2 cellular contexts compared by ENCODE assay signal in the genomic region with DNA sequence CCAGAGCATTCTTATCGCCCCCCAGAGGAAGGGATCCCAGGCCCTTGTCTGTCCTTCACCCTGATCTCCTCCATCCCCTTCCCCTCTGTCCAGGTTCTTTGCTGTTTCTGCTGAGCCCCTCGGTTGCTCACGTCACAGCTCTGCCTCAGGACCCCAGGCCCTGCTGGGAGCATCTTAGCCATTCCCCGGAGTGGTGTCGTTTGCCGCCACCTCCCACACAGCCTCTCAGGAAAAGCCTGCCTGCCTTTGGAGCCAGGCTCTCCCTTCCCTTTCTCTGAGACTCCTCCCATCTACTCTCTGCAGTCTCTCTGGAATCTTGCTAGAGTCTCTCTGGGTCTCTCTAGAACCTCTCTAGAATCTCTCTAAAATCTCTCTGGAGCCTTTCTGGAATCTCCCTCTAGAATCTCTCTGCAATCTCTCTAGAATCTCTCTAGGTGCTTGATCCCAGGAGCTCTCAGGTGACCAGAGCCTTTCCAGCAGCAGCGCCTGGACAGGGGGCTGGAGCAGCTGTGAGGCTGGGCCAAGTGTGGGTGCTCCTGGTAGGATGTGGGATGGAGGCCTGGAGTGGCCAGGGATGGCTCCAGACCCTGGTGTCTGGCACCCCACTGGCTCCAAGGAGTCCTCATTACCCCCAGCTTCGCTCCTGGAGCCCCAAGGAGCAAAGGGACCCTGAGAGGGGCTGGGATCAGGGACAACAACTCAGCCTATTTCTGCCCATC.
TF ChIP-seq lines count a peak whose summit lies in the region.

No MANE protein-coding gene starts in this region.

TF ChIP-seq in GM23338, 12 proteins besides CTCF, POLR2A, EP300 and RAD21 (continues in another document):
- TF ChIP-seq POLR2AphosphoS5 (IDR thresholded peaks at IDR 0.05; ENCODE audit: low read depth) (no peak), ZNF462 (CRISPR knock-in tag; IDR thresholded peaks at IDR 0.05) (no peak), ZNF114 (CRISPR knock-in tag; IDR thresholded peaks at IDR 0.05) (no peak), ZNF331 (CRISPR knock-in tag; IDR thresholded peaks at IDR 0.05; ENCODE audit: low read depth) (no peak), ETS1 (IDR thresholded peaks at IDR 0.05) (no peak), JUNB (IDR thresholded peaks at IDR 0.05; ENCODE audit: unreplicated experiment) (no peak), EZH2 (IDR thresholded peaks at IDR 0.05; ENCODE audit: low read depth, unreplicated experiment) (no peak)
- TF ChIP-seq, protein P1, sequence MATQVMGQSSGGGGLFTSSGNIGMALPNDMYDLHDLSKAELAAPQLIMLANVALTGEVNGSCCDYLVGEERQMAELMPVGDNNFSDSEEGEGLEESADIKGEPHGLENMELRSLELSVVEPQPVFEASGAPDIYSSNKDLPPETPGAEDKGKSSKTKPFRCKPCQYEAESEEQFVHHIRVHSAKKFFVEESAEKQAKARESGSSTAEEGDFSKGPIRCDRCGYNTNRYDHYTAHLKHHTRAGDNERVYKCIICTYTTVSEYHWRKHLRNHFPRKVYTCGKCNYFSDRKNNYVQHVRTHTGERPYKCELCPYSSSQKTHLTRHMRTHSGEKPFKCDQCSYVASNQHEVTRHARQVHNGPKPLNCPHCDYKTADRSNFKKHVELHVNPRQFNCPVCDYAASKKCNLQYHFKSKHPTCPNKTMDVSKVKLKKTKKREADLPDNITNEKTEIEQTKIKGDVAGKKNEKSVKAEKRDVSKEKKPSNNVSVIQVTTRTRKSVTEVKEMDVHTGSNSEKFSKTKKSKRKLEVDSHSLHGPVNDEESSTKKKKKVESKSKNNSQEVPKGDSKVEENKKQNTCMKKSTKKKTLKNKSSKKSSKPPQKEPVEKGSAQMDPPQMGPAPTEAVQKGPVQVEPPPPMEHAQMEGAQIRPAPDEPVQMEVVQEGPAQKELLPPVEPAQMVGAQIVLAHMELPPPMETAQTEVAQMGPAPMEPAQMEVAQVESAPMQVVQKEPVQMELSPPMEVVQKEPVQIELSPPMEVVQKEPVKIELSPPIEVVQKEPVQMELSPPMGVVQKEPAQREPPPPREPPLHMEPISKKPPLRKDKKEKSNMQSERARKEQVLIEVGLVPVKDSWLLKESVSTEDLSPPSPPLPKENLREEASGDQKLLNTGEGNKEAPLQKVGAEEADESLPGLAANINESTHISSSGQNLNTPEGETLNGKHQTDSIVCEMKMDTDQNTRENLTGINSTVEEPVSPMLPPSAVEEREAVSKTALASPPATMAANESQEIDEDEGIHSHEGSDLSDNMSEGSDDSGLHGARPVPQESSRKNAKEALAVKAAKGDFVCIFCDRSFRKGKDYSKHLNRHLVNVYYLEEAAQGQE (IDR thresholded peaks at IDR 0.05; ENCODE audit: unreplicated experiment) = no peak

TF ChIP-seq in HEK293, 187 proteins besides CTCF, POLR2A, EP300 and RAD21:
- no peak for TF ChIP-seq KLF1 (tag by site-specific recombination; IDR thresholded peaks at IDR 0.05)
- TF ChIP-seq ZBTB6 (tag by site-specific recombination; IDR thresholded peaks at IDR 0.05) = peak; percentile 47; the same call in 1 of the 2 replicates
